8 cellular contexts compared by ENCODE assay signal in genomic region chr7:28272461-28272877, GRCh38.
A peak's percentile ranks its signal among the peaks of the same experiment; 100 is the strongest.
DNase-seq lines count a peak whose midpoint lies in the region; TF ChIP-seq lines count a peak whose summit lies in the region.

No MANE protein-coding gene starts in this region.

- H3K27me3 ChIP-seq in OCI-LY3 (ENCODE audit: low read depth, low read length): no peaks in the 10 kb centered on the region

- TF ChIP-seq CTCF in AG09319 (IDR thresholded peaks at IDR 0.05; ENCODE audit: low read depth, low read length) (peak; percentile 86), GM13976 (IDR thresholded peaks at IDR 0.05; ENCODE audit: borderline replicate concordance, control extremely low read depth, extremely low read depth, insufficient read depth, missing control alignments) (peak; percentile 23), OCI-LY3 (IDR thresholded peaks at IDR 0.05; ENCODE audit: low read depth, low read length) (peak; percentile 67)

- in situ Hi-C loops in GM13976 (cut with MboI; ENCODE audit: low sequenced_read_pairs, unreplicated experiment): no loop called here

- H2AFZ ChIP-seq in OCI-LY3 (ENCODE audit: low read depth, low read length): no peak overlapping the region

- peak overlapping the region; percentile 22; the same call in 1 of the 2 replicates for H3K9ac ChIP-seq in OCI-LY3 (ENCODE audit: low read length)

- H3K4me1 ChIP-seq in OCI-LY3 (ENCODE audit: low read length): peaks cover 30% of the 10 kb centered on the region

- H3K36me3 ChIP-seq in OCI-LY3 (replicated peaks; ENCODE audit: low read depth, low read length): no peaks in the 10 kb centered on the region

- H3K4me2 ChIP-seq in OCI-LY3 (ENCODE audit: low read length): peak overlapping the region; percentile 58

- DNase-seq in AG09319 (ENCODE audit: extremely low read depth, low read depth) (peak; percentile 45), GM13976 (ENCODE audit: low spot score) (peak; percentile 33), cerebellum (ENCODE audit: low spot score) (peak; percentile 40), kidney tubule cell (ENCODE audit: low spot score) (peak; percentile 27), NCI-H1105 treated with DMSO at 0.1 percent for 48 hours (lab: John Stamatoyannopoulos, UW) (no peak)
- DNase-seq in stimulated activated CD8-positive, alpha-beta memory T cell treated with anti-CD3 and anti-CD28 coated beads, Interleukin-12 subunit alpha, Interleukin-12 subunit beta, amount 100 ng/mL, for 4 hours (ENCODE audit: low read depth): peak; percentile 7
- no peak for DNase-seq in activated CD8-positive, alpha-beta memory T cell treated with anti-CD3 and anti-CD28 coated beads for 24 hours

- peak overlapping the region; percentile 35 for H3K4me3 ChIP-seq in OCI-LY3 (ENCODE audit: low read length)

- no peak overlapping the region for H3K27ac ChIP-seq in OCI-LY3 (ENCODE audit: low read length)

- no peaks in the 10 kb centered on the region for H3K79me2 ChIP-seq in OCI-LY3 (ENCODE audit: low read length)

- H3K9me3 ChIP-seq in OCI-LY3 (ENCODE audit: insufficient read depth, low read length): 0 out of 2 replicates have a peak, but pooled peaks cover 3% of the 10 kb centered on the region

- no peaks in the 10 kb centered on the region for H4K20me1 ChIP-seq in OCI-LY3 (ENCODE audit: insufficient read depth, low read length)

Comparison
In these comparisons a context has a peak if more than half of its experiments do, and no peak if none do; other contexts are left out.
1. DNase-seq: peak in AG09319 (single experiment), GM13976 (single experiment), cerebellum (single experiment), kidney tubule cell (single experiment) and stimulated activated CD8-positive, alpha-beta memory T cell treated with anti-CD3 and anti-CD28 coated beads, Interleukin-12 subunit alpha, Interleukin-12 subunit beta, amount 100 ng/mL, for 4 hours (single experiment); none in activated CD8-positive, alpha-beta memory T cell treated with anti-CD3 and anti-CD28 coated beads for 24 hours (single experiment) and NCI-H1105 treated with DMSO at 0.1 percent for 48 hours (single experiment).
2. CTCF ChIP-seq: peak in every context shown above with its lines; median percentile 86 in AG09319; 67 in OCI-LY3; 23 in GM13976.